8 cellular contexts compared by ENCODE assay signal in genomic region chr13:21670883-21671792, GRCh38.
DNase-seq lines count a peak whose midpoint lies in the region; ATAC-seq lines count a peak whose summit lies in the region.

FGF9 (plus strand) TSS chr13:21671073; CDS start chr13:21671913, 840 bp downstream.

- H3K4me2 ChIP-seq in BLaER1 treated with 17β-estradiol and CSF1 and Interleukin-3, amounts not matched to agents 10 nM and 100 nM, result peak within 1 kb of the TSS; percentile 79 to 97 (median 86)

- peak within 1 kb of the TSS; percentile 69 to 99 (median 99) for H3K27ac ChIP-seq in BLaER1 treated with 17β-estradiol and CSF1 and Interleukin-3, amounts not matched to agents 10 nM and 100 nM
- peak within 1 kb of the TSS; percentile 54 for H3K27ac ChIP-seq in effector memory CD4-positive, alpha-beta T cell (ENCODE audit: insufficient read depth, low read length, poor library complexity, severe bottlenecking)

- H3K36me3 ChIP-seq in BLaER1 treated with 17β-estradiol and CSF1 and Interleukin-3, amounts not matched to agents 10 nM and 100 nM, result no peaks in the 10 kb centered on the region; a peak in 2 of 22 replicates
- no peaks in the 10 kb centered on the region for H3K36me3 ChIP-seq in effector memory CD4-positive, alpha-beta T cell (ENCODE audit: control insufficient read depth, insufficient read depth, low read length)

- peaks cover 0 to 9% (median 0%) of the 10 kb centered on the region in 11 experiments; a peak in 2 of 22 replicates for H3K27me3 ChIP-seq in BLaER1 treated with 17β-estradiol and CSF1 and Interleukin-3, amounts not matched to agents 10 nM and 100 nM
- H3K27me3 ChIP-seq in effector memory CD4-positive, alpha-beta T cell (replicated peaks; ENCODE audit: control insufficient read depth, insufficient read depth, low read length, poor library complexity, severe bottlenecking), result peaks cover 2% of the 10 kb centered on the region

- H4K20me1 ChIP-seq in BLaER1 treated with 17β-estradiol and CSF1 and Interleukin-3, amounts not matched to agents 10 nM and 100 nM, result peaks cover 0 to 41% (median 26%) of the 10 kb centered on the region in 11 experiments; a peak in 14 of 22 replicates

- H3K9me3 ChIP-seq in BLaER1 treated with 17β-estradiol and CSF1 and Interleukin-3, amounts not matched to agents 10 nM and 100 nM (replicated peaks in 1 of 11), result no peaks in the 10 kb centered on the region
- no peaks in the 10 kb centered on the region for H3K9me3 ChIP-seq in effector memory CD4-positive, alpha-beta T cell (ENCODE audit: control insufficient read depth, low read length)

- peaks cover 27% of the 10 kb centered on the region for H3K4me1 Mint-ChIP-seq in memory B cell

- H3K4me3 Mint-ChIP-seq in memory B cell, result peak within 1 kb of the TSS; percentile 88

- DNase-seq in NCI-H526 (lab: John Stamatoyannopoulos, UW) (peak; percentile 90 to 98), memory B cell (ENCODE audit: low spot score in 2 of 2) (peak; percentile 74 to 77)
- DNase-seq in activated CD4-positive, alpha-beta T cell treated with anti-CD3 and anti-CD28 coated beads, Interleukin-2, amount 50 U/mL, for 24 hours (ENCODE audit: low read depth in 1 of 2, low spot score in 1 of 2), result peak; percentile 57 to 60
- peak; percentile 63 to 73 (median 68) for DNase-seq in effector memory CD4-positive, alpha-beta T cell
- peak; percentile 77 for DNase-seq in stimulated activated CD8-positive, alpha-beta memory T cell treated with anti-CD3 and anti-CD28 coated beads, Interleukin-12 subunit alpha, Interleukin-12 subunit beta, amount 100 ng/mL, for 4 hours (ENCODE audit: low read depth)

- peak within 1 kb of the TSS; percentile 75 to 93 (median 86) for H3K4me3 ChIP-seq in BLaER1 treated with 17β-estradiol and CSF1 and Interleukin-3, amounts not matched to agents 10 nM and 100 nM
- H3K4me3 ChIP-seq in effector memory CD4-positive, alpha-beta T cell (ENCODE audit: insufficient read depth, low read depth, low read length, poor library complexity, severe bottlenecking), result peak within 1 kb of the TSS; percentile 80

- no peaks in the 10 kb centered on the region for H3K36me3 Mint-ChIP-seq in memory B cell

- peaks cover 13% of the 10 kb centered on the region for H3K27me3 Mint-ChIP-seq in memory B cell

- H3K9me3 Mint-ChIP-seq in memory B cell, result no peaks in the 10 kb centered on the region

- ATAC-seq in GM19025 (IDR thresholded peaks at IDR 0.05; ENCODE audit: low read depth, unreplicated experiment), result peak; percentile 71
- ATAC-seq in HG03159 (IDR thresholded peaks at IDR 0.05; ENCODE audit: unreplicated experiment), result peak; percentile 74
- ATAC-seq in memory B cell (ENCODE audit: low read depth), result peak; percentile 75

- H3K4me1 ChIP-seq in BLaER1 treated with 17β-estradiol and CSF1 and Interleukin-3, amounts not matched to agents 10 nM and 100 nM, result peaks cover 21 to 45% (median 28%) of the 10 kb centered on the region in 10 experiments
- H3K4me1 ChIP-seq in effector memory CD4-positive, alpha-beta T cell (ENCODE audit: control insufficient read depth, insufficient read depth, low read length, poor library complexity, severe bottlenecking), result peaks cover 37% of the 10 kb centered on the region

- peak within 1 kb of the TSS; percentile 28 for H3K27ac Mint-ChIP-seq in memory B cell

- H3K9ac ChIP-seq in BLaER1 treated with 17β-estradiol and CSF1 and Interleukin-3, amounts not matched to agents 10 nM and 100 nM, result peak within 1 kb of the TSS; percentile 86 to 100 (median 98)

Comparison
In these comparisons a context has a peak if more than half of its experiments do, and no peak if none do; other contexts are left out.
1. Peak in every context shown above with its lines: DNase-seq, ATAC-seq, H3K4me3 ChIP-seq and H3K27ac ChIP-seq.